In genomic region chr3:13484861-13485590, GRCh38 we compare ENCODE assay signal across 1 cellular context.
A peak's percentile ranks its signal among the peaks of the same experiment; 100 is the strongest.
TF ChIP-seq lines count a peak whose summit lies in the region.

No MANE protein-coding gene starts in this region.

TF ChIP-seq in HepG2, 621 proteins besides CTCF, POLR2A, EP300 and RAD21 (continued from another document and continues in another):
- TF ChIP-seq DRAP1 (CRISPR knock-in tag; IDR thresholded peaks at IDR 0.05) (peak; percentile 67; the same call in 1 of the 2 replicates), ZNF451 (CRISPR knock-in tag; IDR thresholded peaks at IDR 0.05) (0 out of 2 replicates have a peak, but pooled peaks have one; percentile 51), HOMEZ (CRISPR knock-in tag; IDR thresholded peaks at IDR 0.05; ENCODE audit: low read depth) (peak; percentile 65; the same call in 1 of the 2 replicates), HINFP (CRISPR knock-in tag; IDR thresholded peaks at IDR 0.05; ENCODE audit: low read depth) (0 out of 2 replicates have a peak, but pooled peaks have one; percentile 56), TFAP4 (IDR thresholded peaks at IDR 0.05; ENCODE audit: borderline replicate concordance, low read depth) (no peak; the same call in 1 of the 2 replicates), ZNF264 (CRISPR knock-in tag; IDR thresholded peaks at IDR 0.05) (peak; percentile 42; the same call in 1 of the 2 replicates), ZC3H4 (CRISPR knock-in tag; IDR thresholded peaks at IDR 0.05; ENCODE audit: borderline replicate concordance) (no peak), RBAK (CRISPR knock-in tag; IDR thresholded peaks at IDR 0.05) (no peak), ZIK1 (CRISPR knock-in tag; IDR thresholded peaks at IDR 0.05; ENCODE audit: borderline replicate concordance, low read depth) (peak; percentile 90), HBP1 (CRISPR knock-in tag; IDR thresholded peaks at IDR 0.05; ENCODE audit: low read depth) (no peak), KDM5B (CRISPR knock-in tag; IDR thresholded peaks at IDR 0.05; ENCODE audit: borderline replicate concordance) (peak; percentile 67; the same call in 1 of the 2 replicates), ZNF430 (CRISPR knock-in tag; IDR thresholded peaks at IDR 0.05) (peak; percentile 80), CC2D1A (CRISPR knock-in tag; IDR thresholded peaks at IDR 0.05) (0 out of 2 replicates have a peak, but pooled peaks have one; percentile 25), ZNF713 (CRISPR knock-in tag; IDR thresholded peaks at IDR 0.05) (0 out of 2 replicates have a peak, but pooled peaks have one; percentile 27), AHDC1 (CRISPR knock-in tag; IDR thresholded peaks at IDR 0.05; ENCODE audit: borderline replicate concordance) (peak; percentile 69; the same call in 1 of the 2 replicates), RNF2 (conservative IDR thresholded peaks at IDR 0.05; ENCODE audit: low read depth) (0 out of 2 replicates have a peak, but pooled peaks have one; percentile 75), MXD1 (CRISPR knock-in tag; IDR thresholded peaks at IDR 0.05) (peak; percentile 75; the same call in 1 of the 2 replicates), HNRNPUL1 (IDR thresholded peaks at IDR 0.05; ENCODE audit: low read depth, low read length) (no peak), ZHX2 (IDR thresholded peaks at IDR 0.05; ENCODE audit: low read depth) (0 out of 2 replicates have a peak, but pooled peaks have one; percentile 33), ZHX2 (CRISPR knock-in tag; IDR thresholded peaks at IDR 0.05; ENCODE audit: borderline replicate concordance) (no peak), U2AF1 (optimal IDR thresholded peaks at IDR 0.05; ENCODE audit: low read depth, low read length) (no peak), GATA4 (IDR thresholded peaks at IDR 0.05; ENCODE audit: borderline replicate concordance, low read depth) (0 out of 2 replicates have a peak, but pooled peaks have one; percentile 22), ZNF660 (CRISPR knock-in tag; IDR thresholded peaks at IDR 0.05; ENCODE audit: borderline replicate concordance, low read depth) (no peak), RERE (CRISPR knock-in tag; IDR thresholded peaks at IDR 0.05; ENCODE audit: low read depth) (peak; percentile 27; the same call in 1 of the 2 replicates), CEBPG (CRISPR knock-in tag; IDR thresholded peaks at IDR 0.05) (peak; percentile 36; the same call in 1 of the 2 replicates), RFXAP (CRISPR knock-in tag; IDR thresholded peaks at IDR 0.05; ENCODE audit: borderline replicate concordance) (0 out of 2 replicates have a peak, but pooled peaks have one; percentile 41), SATB2 (CRISPR knock-in tag; IDR thresholded peaks at IDR 0.05) (0 out of 2 replicates have a peak, but pooled peaks have one; percentile 23), ZNF549 (CRISPR knock-in tag; IDR thresholded peaks at IDR 0.05) (no peak), SRSF1 (optimal IDR thresholded peaks at IDR 0.05; ENCODE audit: low read depth, low read length) (no peak)
